In the genomic region with DNA sequence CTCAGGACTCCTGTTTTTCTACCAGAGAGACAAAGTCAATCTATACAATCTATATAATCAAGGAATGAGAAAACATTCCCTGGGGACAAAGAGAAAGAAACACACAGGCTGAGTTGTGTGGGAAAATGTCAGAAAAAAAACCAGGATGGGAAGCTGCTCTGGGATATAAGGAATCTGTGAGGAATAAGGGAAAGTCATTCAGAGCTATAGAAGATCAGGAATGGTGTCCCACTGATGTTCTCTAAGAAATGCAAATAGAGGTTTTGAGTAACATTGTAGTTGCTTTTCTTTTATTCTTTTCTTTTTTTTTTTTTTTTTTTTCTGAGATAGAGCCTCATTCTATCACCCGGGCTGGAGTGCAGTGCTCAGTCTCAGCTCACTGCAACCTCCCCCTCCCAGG, we compare ENCODE assay signal across 26 cellular contexts.
"Had no signal": no experiment of that assay in that cellular context is flagged by ENCODE, and none has a peak within 500 bp of the region (broad histone marks: within the 10 kb centered on the region; RNA-seq: fewer than 3 reads in every experiment).

No MANE protein-coding gene starts in this region.

- H3K4me1 ChIP-seq: ascending aorta, body of pancreas had no signal

- H3K4me3 Mint-ChIP-seq: activated B cell treated with CpG ODN at 0.5 μM for 24 hours; activated CD4-positive, alpha-beta memory T cell treated with anti-CD3 and anti-CD28 coated beads for 36 hours; activated CD4-positive, alpha-beta T cell treated with anti-CD3 and anti-CD28 coated beads, Interleukin-2, amount 10 ng/mL, durations not matched to agents 24 days and 14 days; activated naive CD8-positive, alpha-beta T cell treated with anti-CD3 and anti-CD28 coated beads, Interleukin-2, amount 50 U/mL, for 24 hours; activated T-cell treated with anti-CD3 and anti-CD28 coated beads, Interleukin-2, amount 50 U/mL, for 4 hours; central memory CD8-positive, alpha-beta T cell; T-helper 17 cell had no signal

- H3K4me3 ChIP-seq: ascending aorta, body of pancreas had no signal

- H3K4me1 Mint-ChIP-seq: activated B cell treated with CpG ODN at 0.5 μM for 24 hours; activated CD4-positive, alpha-beta T cell treated with anti-CD3 and anti-CD28 coated beads, Interleukin-2, amount 10 ng/mL, durations not matched to agents 24 days and 14 days; activated naive CD8-positive, alpha-beta T cell treated with anti-CD3 and anti-CD28 coated beads, Interleukin-2, amount 50 U/mL, for 24 hours; central memory CD8-positive, alpha-beta T cell; T-helper 17 cell had no signal

- ATAC-seq: activated naive CD4-positive, alpha-beta T cell treated with anti-CD3 and anti-CD28 coated beads, Interleukin-2, amount 50 U/mL, for 72 hours; activated naive CD8-positive, alpha-beta T cell treated with anti-CD3 and anti-CD28 coated beads, Interleukin-2, amount 50 U/mL, for 24 hours; activated T-cell treated with anti-CD3 and anti-CD28 coated beads, Interleukin-2, amount 50 U/mL, for 4 hours; body of pancreas; T-helper 17 cell had no signal

- H3K27ac ChIP-seq: ascending aorta, body of pancreas had no signal

- DNase-seq: activated B cell treated with CpG ODN at 0.5 μM for 24 hours; activated CD4-positive, alpha-beta memory T cell treated with anti-CD3 and anti-CD28 coated beads for 36 hours; activated CD4-positive, alpha-beta T cell treated with anti-CD3 and anti-CD28 coated beads for 1 hour; activated CD4-positive, alpha-beta T cell treated with anti-CD3 and anti-CD28 coated beads, Interleukin-2, amount 10 ng/mL, durations not matched to agents 24 days and 14 days; activated CD8-positive, alpha-beta memory T cell treated with anti-CD3 and anti-CD28 coated beads for 24 hours; activated effector memory CD4-positive, alpha-beta T cell treated with anti-CD3 and anti-CD28 coated beads, Interleukin-2, amount 50 U/mL, for 16 hours; activated naive CD4-positive, alpha-beta T cell treated with Interleukin-2 at 50 U/mL for 16 hours; activated naive CD8-positive, alpha-beta T cell treated with anti-CD3 and anti-CD28 coated beads, Interleukin-2, amount 50 U/mL, for 24 hours; activated T-cell treated with anti-CD3 and anti-CD28 coated beads, Interleukin-2, amount 50 U/mL, for 4 hours; amniotic stem cell; body of pancreas; Kasumi-1; NCI-H1048; NCI-H1436; NCI-H1694 treated with DMSO at 0.1 percent for 48 hours; NCI-H2029 treated with DMSO at 0.1 percent for 48 hours; NCI-H345; NCI-H510A; NCI-H526 treated with DMSO at 0.1 percent for 48 hours; NCI-H82; SHP77 treated with DMSO at 0.1 percent for 48 hours; T-helper 17 cell; T-helper 9 cell had no signal

- H3K27ac Mint-ChIP-seq: activated B cell treated with CpG ODN at 0.5 μM for 24 hours; activated CD4-positive, alpha-beta memory T cell treated with anti-CD3 and anti-CD28 coated beads for 36 hours; activated CD4-positive, alpha-beta T cell treated with anti-CD3 and anti-CD28 coated beads, Interleukin-2, amount 10 ng/mL, durations not matched to agents 24 days and 14 days; activated naive CD4-positive, alpha-beta T cell treated with anti-CD3 and anti-CD28 coated beads, Interleukin-2, amount 50 U/mL, for 72 hours; activated naive CD8-positive, alpha-beta T cell treated with anti-CD3 and anti-CD28 coated beads, Interleukin-2, amount 50 U/mL, for 24 hours; T-helper 17 cell had no signal

- H3K27me3 ChIP-seq: ascending aorta, body of pancreas had no signal

- H3K36me3 ChIP-seq: ascending aorta had no signal

- H3K9me3 ChIP-seq: ascending aorta, body of pancreas had no signal

- H3K36me3 Mint-ChIP-seq: activated CD4-positive, alpha-beta memory T cell treated with anti-CD3 and anti-CD28 coated beads for 36 hours had no signal

- H3K9me3 Mint-ChIP-seq: activated CD4-positive, alpha-beta memory T cell treated with anti-CD3 and anti-CD28 coated beads for 36 hours; activated CD4-positive, alpha-beta T cell treated with anti-CD3 and anti-CD28 coated beads, Interleukin-2, amount 10 ng/mL, durations not matched to agents 24 days and 14 days had no signal

- H3K27me3 Mint-ChIP-seq: activated B cell treated with CpG ODN at 0.5 μM for 24 hours; activated CD4-positive, alpha-beta memory T cell treated with anti-CD3 and anti-CD28 coated beads for 36 hours; activated CD4-positive, alpha-beta T cell treated with anti-CD3 and anti-CD28 coated beads, Interleukin-2, amount 10 ng/mL, durations not matched to agents 24 days and 14 days; activated naive CD8-positive, alpha-beta T cell treated with anti-CD3 and anti-CD28 coated beads, Interleukin-2, amount 50 U/mL, for 24 hours; central memory CD8-positive, alpha-beta T cell; T-helper 17 cell had no signal
